ENCODE assay signal across 11 cellular contexts in the genomic region with DNA sequence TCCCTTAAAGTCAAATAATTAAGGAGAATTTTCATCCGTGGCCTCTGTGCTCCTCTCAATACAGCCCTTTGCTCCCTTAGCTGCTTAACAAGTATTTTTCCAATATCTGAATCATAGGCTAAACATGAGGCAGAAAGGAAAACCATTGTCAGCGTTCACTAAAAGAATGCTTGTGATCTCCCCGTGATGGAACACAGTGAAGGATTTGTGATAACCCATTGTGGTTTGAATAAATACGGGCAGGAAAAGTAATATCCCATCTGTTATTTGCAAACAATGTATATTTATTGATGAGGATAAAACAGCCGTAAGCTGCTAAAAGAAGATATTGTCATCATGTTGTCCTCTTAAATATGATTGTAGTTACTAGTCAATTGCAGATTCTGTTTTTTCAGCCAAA.
DNase-seq lines count a peak whose midpoint lies in the region; ATAC-seq and TF ChIP-seq lines count a peak whose summit lies in the region.
"Had no signal": no experiment of that assay in that cellular context is flagged by ENCODE, and none has a peak within 500 bp of the region (broad histone marks: within the 10 kb centered on the region; RNA-seq: fewer than 3 reads in every experiment).

No MANE protein-coding gene starts in this region.

- intact Hi-C loops in ovary (cut with DNase I) = no loop called here

- no peaks in the 10 kb centered on the region for H3K36me3 ChIP-seq in ovary

- peak; percentile 77 for DNase-seq in foreskin melanocyte
- peak; percentile 16 for DNase-seq in midbrain (lab: John Stamatoyannopoulos, UW)
- DNase-seq in ovary = no peak
- no peak for DNase-seq in AG20443 (ENCODE audit: low spot score)
- DNase-seq: CD8-positive, alpha-beta memory T cell; DMS53; GF-D8 had no signal

- H3K4me3 ChIP-seq in ovary = no peak overlapping the region

- ATAC-seq in HG02973 (IDR thresholded peaks at IDR 0.05; ENCODE audit: unreplicated experiment) = no peak
- ATAC-seq: HCT116 had no signal

- no peak for TF ChIP-seq EP300 in ovary (IDR thresholded peaks at IDR 0.05)

- H3K27me3 ChIP-seq in ovary = no peaks in the 10 kb centered on the region

- H3K9me3 ChIP-seq in ovary = no peaks in the 10 kb centered on the region

- no peak for TF ChIP-seq CTCF in ovary (IDR thresholded peaks at IDR 0.05)

- WGBS in ovary, 3 donors = 73 to 84% (median 79%) methylated on average over 5 of the region's 5 CpGs

- no peak for TF ChIP-seq POLR2A in ovary (IDR thresholded peaks at IDR 0.05)

- no peaks in the 10 kb centered on the region for H3K4me1 ChIP-seq in ovary (ENCODE audit: insufficient read depth)

- H3K27ac ChIP-seq in angular gyrus (ENCODE audit: low read depth, low read length) = peak overlapping the region; percentile 51
- peak overlapping the region; percentile 65 for H3K27ac ChIP-seq in temporal lobe (ENCODE audit: low read depth, low read length)
- no peak overlapping the region for H3K27ac ChIP-seq in ovary

Comparison
In these comparisons a context has a peak if more than half of its experiments do, and no peak if none do; other contexts are left out.
1. H3K27ac ChIP-seq: peak in angular gyrus (single experiment) and temporal lobe (single experiment); none in ovary (0 of 2).
2. DNase-seq: peak in foreskin melanocyte (single experiment) and midbrain (single experiment); none in ovary (0 of 5) and AG20443 (single experiment).